Comparison of ENCODE assay signal across 14 cellular contexts in genomic region chr12:131965073-131965472, GRCh38. TPM values are rescaled to one million over a fixed set of nuclear protein-coding genes. Genes with fewer than 3 reads are reported as not detected.
DNase-seq lines count a peak whose midpoint lies in the region; ATAC-seq and TF ChIP-seq lines count a peak whose summit lies in the region.
"Had no signal": no experiment of that assay in that cellular context is flagged by ENCODE, and none has a peak within 500 bp of the region (broad histone marks: within the 10 kb centered on the region; RNA-seq: fewer than 3 reads in every experiment).

No MANE protein-coding gene starts in this region.

- intact Hi-C loops in aorta (cut with DNase I): no loop called here

- WGBS in aorta, 2 donors: 72 to 74% methylated on average over 2 of the region's 2 CpGs

- DNase-seq in AG08396 (ENCODE audit: low spot score): peak; percentile 31
- DNase-seq in ELR (ENCODE audit: low read depth): peak; percentile 63
- DNase-seq in SJSA1 (ENCODE audit: low read depth in 1 of 2, low spot score in 2 of 2): peak in 1 of 2 experiments; percentile 35
- DNase-seq in fibroblast of mammary gland (ENCODE audit: low read depth): peak; percentile 67
- no peak for DNase-seq in effector CD8-positive, alpha-beta T cell (lab: John Stamatoyannopoulos, UW)
- DNase-seq in aorta: no peak
- no peak for DNase-seq in globus pallidus (ENCODE audit: low spot score)
- no peak for DNase-seq in cerebellar nuclear complex (lab: John Stamatoyannopoulos, UW)
- DNase-seq: H7, Kasumi-1, NCI-H146, NCI-H2107, PC-9 had no signal

- H3K27ac ChIP-seq in SJSA1 (0 out of 2 replicates have a peak overlapping the region, but pooled peaks have one; percentile 2), aorta (ENCODE audit: low read depth in 1 of 2, low read length in 2 of 2) (no peak overlapping the region)
- H3K27ac ChIP-seq: PC-9, SK-N-MC had no signal

- no peak for TF ChIP-seq CTCF in fibroblast of mammary gland (conservative IDR thresholded peaks at IDR 0.05; ENCODE audit: control insufficient read depth, insufficient read depth, low read depth, low read length)

- H3K27me3 ChIP-seq in SJSA1 (replicated peaks) (no peaks in the 10 kb centered on the region), aorta (ENCODE audit: control insufficient read depth in 1 of 2, insufficient read depth in 2 of 2, low read length in 1 of 2) (no peaks in the 10 kb centered on the region)

- H3K36me3 ChIP-seq in SJSA1: peaks cover 21% of the 10 kb centered on the region
- no peaks in the 10 kb centered on the region for H3K36me3 ChIP-seq in aorta (ENCODE audit: control insufficient read depth in 1 of 2, insufficient read depth in 2 of 2, low read length in 1 of 2)

- H3K4me1 ChIP-seq in SJSA1 (replicated peaks) (peaks cover 26% of the 10 kb centered on the region), aorta (ENCODE audit: control insufficient read depth in 1 of 2, insufficient read depth in 2 of 2, low read length in 2 of 2) (no peaks in the 10 kb centered on the region)

- H3K4me3 ChIP-seq in SJSA1 (no peak overlapping the region), fibroblast of mammary gland (ENCODE audit: control insufficient read depth, low read depth, low read length) (no peak overlapping the region), aorta (ENCODE audit: low read length in 2 of 2) (no peak overlapping the region)
- H3K4me3 ChIP-seq: PC-9, SK-N-MC had no signal

- H3K9me3 ChIP-seq in SJSA1 (replicated peaks): no peaks in the 10 kb centered on the region
- H3K9me3 ChIP-seq in aorta (ENCODE audit: control insufficient read depth, low read length): no peaks in the 10 kb centered on the region

- ATAC-seq in aorta (ENCODE audit: low FRiP score): no peak

RNA-seq across cellular contexts. Expression of gene EP400, which starts 15.3 kb away (rescaled TPM):
- total RNA-seq in SJSA1 (2014; rRNA removed; shearing (Covaris generic)): 9.7 and 10.3 TPM in 2 replicates
- 10 to 100 TPM; 39.9 to 52.9 TPM for total RNA-seq in aorta
- polyA plus RNA-seq in aorta: 10 to 100 TPM in 1 of 2 donors, 1 to 10 TPM in 1; 2.8 to 16.2 TPM

RNA-seq across cellular contexts. Expression of gene PUS1, which starts 36.0 kb away (rescaled TPM):
- total RNA-seq in SJSA1 (2014; rRNA removed; shearing (Covaris generic)): 7.0 and 14.3 TPM in 2 replicates
- total RNA-seq in aorta: 10 to 100 TPM; 17.7 to 20.0 TPM
- 10 to 100 TPM in 1 of 2 donors, 1 to 10 TPM in 1; 6.5 to 20.2 TPM for polyA plus RNA-seq in aorta

Comparison
In these comparisons a context has a peak if more than half of its experiments do, and no peak if none do; other contexts are left out.
1. DNase-seq: peak in AG08396 (single experiment), ELR (single experiment) and fibroblast of mammary gland (single experiment); none in effector CD8-positive, alpha-beta T cell (single experiment), aorta (0 of 2), globus pallidus (single experiment) and cerebellar nuclear complex (0 of 2).